ENCODE assay signal across 15 cellular contexts in the genomic region with DNA sequence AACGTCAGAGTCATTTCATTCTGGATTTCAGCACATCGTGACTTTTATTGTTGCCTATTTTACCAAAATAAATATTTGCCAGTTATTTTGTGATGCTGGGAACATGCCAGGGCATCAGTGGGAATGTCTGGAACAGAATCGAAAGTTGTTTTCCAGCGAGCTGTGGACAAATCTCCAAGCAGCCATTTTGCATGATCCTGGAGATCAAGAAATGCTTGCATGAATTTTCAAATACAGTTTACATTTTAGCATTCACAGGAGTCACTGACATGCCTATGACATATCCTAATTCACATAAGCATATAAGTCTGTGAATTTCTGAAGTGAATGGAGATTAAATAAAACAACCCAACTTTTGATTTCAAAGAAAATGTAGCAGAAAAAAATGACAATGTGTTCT.
"Had no signal": no experiment of that assay in that cellular context is flagged by ENCODE, and none has a peak within 500 bp of the region (broad histone marks: within the 10 kb centered on the region; RNA-seq: fewer than 3 reads in every experiment).

No MANE protein-coding gene starts in this region.

- H3K4me1 ChIP-seq: neural progenitor cell, pancreas had no signal

- H3K4me3 ChIP-seq: hepatocyte, lung, neural progenitor cell, pancreas had no signal

- H3K27ac ChIP-seq: hepatocyte, neural progenitor cell, pancreas had no signal

- DNase-seq: activated CD4-positive, alpha-beta T cell treated with anti-CD3 and anti-CD28 coated beads for 1 hour; activated CD4-positive, alpha-beta T cell treated with anti-CD3 and anti-CD28 coated beads, Interleukin-2, amount 50 U/mL, for 48 hours; activated naive CD4-positive, alpha-beta T cell treated with anti-CD3 and anti-CD28 coated beads for 36 hours; activated naive CD8-positive, alpha-beta T cell treated with anti-CD3 and anti-CD28 coated beads, Interleukin-2, amount 50 U/mL, for 24 hours; activated T-cell treated with anti-CD3 and anti-CD28 coated beads, Interleukin-2, amount 50 U/mL, for 1 hour; erythroblast; islet precursor cell; pancreas; stimulated activated CD4-positive, alpha-beta T cell treated with anti-CD3 and anti-CD28 coated beads, Interleukin-4, amount 100 ng/mL, for 24 hours; stimulated activated naive CD4-positive, alpha-beta T cell treated with Interleukin-2 at 50 U/mL for 16 hours; T-helper 1 cell; trophoblast cell had no signal

- H3K36me3 ChIP-seq: neural progenitor cell, pancreas had no signal

- H3K9me3 ChIP-seq: pancreas had no signal

- H3K27me3 ChIP-seq: hepatocyte, neural progenitor cell, pancreas had no signal
